ENCODE assay signal across 25 cellular contexts in the genomic region with DNA sequence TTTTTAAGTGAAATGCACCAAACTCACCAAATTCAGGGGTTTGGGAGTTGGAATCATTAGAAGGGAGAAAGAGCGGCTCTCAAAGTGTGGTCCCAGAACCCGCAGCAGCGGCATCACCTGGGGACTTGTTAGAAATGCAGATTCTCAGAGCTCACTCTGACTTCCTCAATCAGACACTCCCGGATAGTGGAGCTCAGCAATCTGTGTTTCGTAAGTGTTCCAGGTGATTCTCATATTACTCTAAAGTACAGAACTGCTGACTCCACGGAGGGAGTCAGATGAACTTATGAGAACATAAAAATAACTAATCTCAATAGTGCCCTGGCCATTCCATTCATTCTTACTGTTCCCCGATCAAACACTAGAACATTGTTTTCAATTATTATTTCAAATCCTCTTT.
"Had no signal": no experiment of that assay in that cellular context is flagged by ENCODE, and none has a peak within 500 bp of the region (broad histone marks: within the 10 kb centered on the region; RNA-seq: fewer than 3 reads in every experiment).

No MANE protein-coding gene starts in this region.

- DNase-seq: activated CD4-positive, alpha-beta T cell treated with anti-CD3 and anti-CD28 coated beads for 48 hours; activated CD4-positive, alpha-beta T cell treated with anti-CD3 and anti-CD28 coated beads, Interleukin-2, amount 50 U/mL, for 4 hours; activated CD4-positive, CD25-positive, alpha-beta regulatory T cell treated with anti-CD3 and anti-CD28 coated beads, Interleukin-2, amount 50 U/mL, for 72 hours; activated CD8-positive, alpha-beta memory T cell treated with anti-CD3 and anti-CD28 coated beads, Interleukin-2, amount 10 ng/mL, durations not matched to agents 7 days and 5 days; activated effector memory CD4-positive, alpha-beta T cell treated with anti-CD3 and anti-CD28 coated beads, Interleukin-2, amount 50 U/mL, for 16 hours; activated naive CD4-positive, alpha-beta T cell treated with Interleukin-2 at 50 U/mL for 16 hours; activated naive CD8-positive, alpha-beta T cell treated with anti-CD3 and anti-CD28 coated beads, Interleukin-2, amount 50 U/mL, for 24 hours; activated T-cell treated with anti-CD3 and anti-CD28 coated beads, Interleukin-2, amount 50 U/mL, for 4 hours; amygdala; KG1; NCI-H1048; NCI-H146; NCI-H187 treated with DMSO at 0.1 percent for 48 hours; NCI-H2081 treated with DMSO at 0.1 percent for 48 hours; NCI-H2227 treated with DMSO at 0.1 percent for 48 hours; NCI-H446 treated with DMSO at 0.1 percent for 48 hours; NCI-H526; NCI-H82; SHP77 had no signal

- H3K36me3 Mint-ChIP-seq: activated CD8-positive, alpha-beta memory T cell treated with anti-CD3 and anti-CD28 coated beads, Interleukin-2, amount 10 ng/mL, durations not matched to agents 7 days and 5 days; activated naive CD4-positive, alpha-beta T cell treated with anti-CD3 and anti-CD28 coated beads, Interleukin-2, amount 50 U/mL, for 72 hours; brain had no signal

- H3K9me3 Mint-ChIP-seq: activated naive CD8-positive, alpha-beta T cell treated with anti-CD3 and anti-CD28 coated beads, Interleukin-2, amount 50 U/mL, for 24 hours; brain; T-helper 1 cell treated with Interleukin-12 subunit alpha and Interleukin-12 subunit beta and Interleukin-4 antibody, amounts not matched to agents 30 μg/mL and 1 μg/mL, for 36 hours had no signal

- H3K27ac ChIP-seq: cardiac muscle cell, RWPE1 had no signal

- H3K36me3 ChIP-seq: cardiac muscle cell had no signal

- H3K4me3 ChIP-seq: cardiac muscle cell had no signal

- H3K4me1 Mint-ChIP-seq: activated CD8-positive, alpha-beta memory T cell treated with anti-CD3 and anti-CD28 coated beads, Interleukin-2, amount 10 ng/mL, durations not matched to agents 7 days and 5 days; activated naive CD8-positive, alpha-beta T cell treated with anti-CD3 and anti-CD28 coated beads, Interleukin-2, amount 50 U/mL, for 24 hours; brain had no signal

- H3K27ac Mint-ChIP-seq: activated CD8-positive, alpha-beta memory T cell treated with anti-CD3 and anti-CD28 coated beads, Interleukin-2, amount 10 ng/mL, durations not matched to agents 7 days and 5 days; activated naive CD8-positive, alpha-beta T cell treated with anti-CD3 and anti-CD28 coated beads, Interleukin-2, amount 50 U/mL, for 24 hours; brain; T-helper 1 cell treated with Interleukin-12 subunit alpha and Interleukin-12 subunit beta and Interleukin-4 antibody, amounts not matched to agents 30 μg/mL and 1 μg/mL, for 36 hours had no signal

- H3K27me3 Mint-ChIP-seq: activated CD8-positive, alpha-beta memory T cell treated with anti-CD3 and anti-CD28 coated beads, Interleukin-2, amount 10 ng/mL, durations not matched to agents 7 days and 5 days; activated naive CD8-positive, alpha-beta T cell treated with anti-CD3 and anti-CD28 coated beads, Interleukin-2, amount 50 U/mL, for 24 hours; brain had no signal

- ATAC-seq: activated CD8-positive, alpha-beta memory T cell treated with anti-CD3 and anti-CD28 coated beads, Interleukin-2, amount 10 ng/mL, durations not matched to agents 7 days and 5 days; activated naive CD4-positive, alpha-beta T cell treated with anti-CD3 and anti-CD28 coated beads, Interleukin-2, amount 50 U/mL, for 72 hours; activated naive CD8-positive, alpha-beta T cell treated with anti-CD3 and anti-CD28 coated beads, Interleukin-2, amount 50 U/mL, for 24 hours; activated T-cell treated with anti-CD3 and anti-CD28 coated beads, Interleukin-2, amount 50 U/mL, for 4 hours; Panc1 had no signal

- H3K27me3 ChIP-seq: cardiac muscle cell had no signal

- H3K4me3 Mint-ChIP-seq: activated CD8-positive, alpha-beta memory T cell treated with anti-CD3 and anti-CD28 coated beads, Interleukin-2, amount 10 ng/mL, durations not matched to agents 7 days and 5 days; activated naive CD8-positive, alpha-beta T cell treated with anti-CD3 and anti-CD28 coated beads, Interleukin-2, amount 50 U/mL, for 24 hours; activated T-cell treated with anti-CD3 and anti-CD28 coated beads, Interleukin-2, amount 50 U/mL, for 4 hours; brain; T-helper 1 cell treated with Interleukin-12 subunit alpha and Interleukin-12 subunit beta and Interleukin-4 antibody, amounts not matched to agents 30 μg/mL and 1 μg/mL, for 36 hours had no signal
